In the genomic region with DNA sequence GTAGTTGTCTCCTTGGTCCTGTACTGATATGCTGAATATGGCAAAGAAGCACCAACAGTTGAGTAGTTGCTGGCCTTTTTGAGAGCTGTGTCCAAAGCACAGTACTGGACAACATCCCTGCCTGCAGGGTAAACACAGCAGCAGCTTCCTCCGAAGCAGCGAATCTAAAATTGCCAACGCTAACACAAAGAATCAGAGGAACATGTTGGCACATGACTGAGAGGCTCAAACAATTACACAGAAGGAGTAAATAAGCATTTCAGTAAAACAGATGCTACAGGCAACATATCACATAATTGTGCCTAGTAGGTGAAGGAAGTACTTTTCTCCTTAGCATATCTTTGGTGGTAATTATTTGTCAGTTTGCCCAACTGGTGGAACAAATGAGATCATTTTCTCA, we compare ENCODE assay signal across 1 cellular context.
TF ChIP-seq lines count a peak whose summit lies in the region.

No MANE protein-coding gene starts in this region.

TF ChIP-seq in SK-N-SH, 30 proteins besides CTCF, POLR2A, EP300 and RAD21 (continued from another document):
- TF ChIP-seq, protein P1, sequence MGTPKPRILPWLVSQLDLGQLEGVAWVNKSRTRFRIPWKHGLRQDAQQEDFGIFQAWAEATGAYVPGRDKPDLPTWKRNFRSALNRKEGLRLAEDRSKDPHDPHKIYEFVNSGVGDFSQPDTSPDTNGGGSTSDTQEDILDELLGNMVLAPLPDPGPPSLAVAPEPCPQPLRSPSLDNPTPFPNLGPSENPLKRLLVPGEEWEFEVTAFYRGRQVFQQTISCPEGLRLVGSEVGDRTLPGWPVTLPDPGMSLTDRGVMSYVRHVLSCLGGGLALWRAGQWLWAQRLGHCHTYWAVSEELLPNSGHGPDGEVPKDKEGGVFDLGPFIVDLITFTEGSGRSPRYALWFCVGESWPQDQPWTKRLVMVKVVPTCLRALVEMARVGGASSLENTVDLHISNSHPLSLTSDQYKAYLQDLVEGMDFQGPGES (IDR thresholded peaks at IDR 0.05; ENCODE audit: low read depth, low read length), result no peak
- no peak for TF ChIP-seq RXRA (IDR thresholded peaks at IDR 0.05; ENCODE audit: borderline replicate concordance, low read depth)
- no peak for TF ChIP-seq SMC3 (IDR thresholded peaks at IDR 0.05; ENCODE audit: low read depth, low read length)
